Comparison of ENCODE assay signal across 21 cellular contexts in genomic region chr5:125630260-125630659, GRCh38.
A peak's percentile ranks its signal among the peaks of the same experiment; 100 is the strongest.
DNase-seq lines count a peak whose midpoint lies in the region; ATAC-seq, FAIRE-seq and TF ChIP-seq lines count a peak whose summit lies in the region.
"Had no signal": no experiment of that assay in that cellular context is flagged by ENCODE, and none has a peak within 500 bp of the region (broad histone marks: within the 10 kb centered on the region; RNA-seq: fewer than 3 reads in every experiment).

No MANE protein-coding gene starts in this region.

- no peak for TF ChIP-seq CTCF in HepG2 (CRISPR knock-in tag; IDR thresholded peaks at IDR 0.05)
- no peak for TF ChIP-seq CTCF in right lobe of liver (IDR thresholded peaks at IDR 0.05)
- TF ChIP-seq CTCF in PC-3 (conservative IDR thresholded peaks at IDR 0.05; ENCODE audit: low read depth, low read length) = no peak
- no peak for TF ChIP-seq CTCF in hepatocyte (IDR thresholded peaks at IDR 0.05; ENCODE audit: poor library complexity)

- FAIRE-seq in HepG2 (lab: Jason Lieb, UNC) = no peak
- FAIRE-seq: D721Med, G401.6, GM12891, GM19239 had no signal

- H2AFZ ChIP-seq in HepG2 (ENCODE audit: low read length) (no peak overlapping the region), PC-3 (ENCODE audit: low read length) (no peak overlapping the region), hepatocyte (no peak overlapping the region)

- H3F3A ChIP-seq in PC-3 (ENCODE audit: low read length, unreplicated experiment) = no peaks in the 10 kb centered on the region

- intact Hi-C loops in HepG2 (cut with micrococcal nuclease; ENCODE audit: unreplicated experiment) = no loop called here
- intact Hi-C loops in right lobe of liver (cut with DNase I) = no loop called here
- intact Hi-C loops in PC-3 (cut with micrococcal nuclease) = no loop called here

- BruUV-seq in HepG2 (replicated peaks; lab: Mats Ljungman, UMichigan) (no TSS peak), PC-3 (replicated peaks; lab: Mats Ljungman, UMichigan) (no TSS peak)

- TF ChIP-seq EP300 in HepG2 (IDR thresholded peaks at IDR 0.05; ENCODE audit: low read depth in 2 of 2, low read length in 2 of 2) = no peak
- TF ChIP-seq EP300 in HepG2 (CRISPR knock-in tag; IDR thresholded peaks at IDR 0.05; ENCODE audit: borderline replicate concordance) = no peak

- no peaks in the 10 kb centered on the region for H3K79me2 ChIP-seq in HepG2 (ENCODE audit: insufficient read depth, low read length)
- H3K79me2 ChIP-seq in PC-3 (ENCODE audit: low read length) = no peaks in the 10 kb centered on the region
- H3K79me2 ChIP-seq in hepatocyte = no peaks in the 10 kb centered on the region

- H3K4me2 ChIP-seq in HepG2 (ENCODE audit: low read depth, low read length) (no peak overlapping the region), PC-3 (ENCODE audit: low read length) (no peak overlapping the region), hepatocyte (no peak overlapping the region)
- H3K4me2 ChIP-seq: BLaER1 had no signal

- H3K36me3 ChIP-seq in HepG2 (replicated peaks in 1 of 2; ENCODE audit: control insufficient read depth in 1 of 2, insufficient read depth in 2 of 2, low read length in 2 of 2) = no peaks in the 10 kb centered on the region
- H3K36me3 ChIP-seq in right lobe of liver = no peaks in the 10 kb centered on the region
- no peaks in the 10 kb centered on the region for H3K36me3 ChIP-seq in PC-3 (ENCODE audit: low read depth, low read length)
- H3K36me3 ChIP-seq in hepatocyte (replicated peaks; ENCODE audit: insufficient read depth, low read depth) = no peaks in the 10 kb centered on the region
- H3K36me3 ChIP-seq: BE2C, BLaER1 had no signal

- CTCF ChIA-PET in HepG2 (lab: Yijun Ruan, JAX; ENCODE audit: low intra/inter-chr PET ratio, low total read pairs) (no interaction called here), PC-3 (lab: Charles Lee) (no interaction called here)

- no peaks in the 10 kb centered on the region for H3K9me2 ChIP-seq in PC-3 (replicated peaks; ENCODE audit: low read length)
- H3K9me2 ChIP-seq in hepatocyte (replicated peaks; ENCODE audit: insufficient read depth) = no peaks in the 10 kb centered on the region

- ATAC-seq in HepG2 (no peak), right lobe of liver (no peak), PC-3 (peak; percentile 71)

- TF ChIP-seq POLR2A in HepG2 (IDR thresholded peaks at IDR 0.05; ENCODE audit: insufficient read depth in 1 of 2, low read depth in 2 of 2, low read length in 2 of 2) (no peak), right lobe of liver (IDR thresholded peaks at IDR 0.05) (no peak)

- H3K4me1 ChIP-seq in HepG2 (ENCODE audit: insufficient read depth, low read length) (no peaks in the 10 kb centered on the region), right lobe of liver (no peaks in the 10 kb centered on the region), PC-3 (ENCODE audit: insufficient read depth, low read length) (no peaks in the 10 kb centered on the region), hepatocyte (ENCODE audit: insufficient read depth) (no peaks in the 10 kb centered on the region)
- H3K4me1 ChIP-seq: Caco-2 had no signal

- H3K4me3 ChIP-seq in HepG2 (replicated peaks in 1 of 3; ENCODE audit: insufficient read depth in 1 of 3, low read depth in 2 of 3, low read length in 3 of 3) (no peak overlapping the region), right lobe of liver (no peak overlapping the region), PC-3 (ENCODE audit: low read length) (no peak overlapping the region), hepatocyte (no peak overlapping the region)
- H3K4me3 ChIP-seq: BLaER1 had no signal

- H4K20me1 ChIP-seq in HepG2 (ENCODE audit: insufficient read depth, low read length) = no peaks in the 10 kb centered on the region
- no peaks in the 10 kb centered on the region for H4K20me1 ChIP-seq in PC-3 (ENCODE audit: low read length)
- H4K20me1 ChIP-seq in hepatocyte (ENCODE audit: insufficient read depth, poor library complexity, severe bottlenecking) = no peaks in the 10 kb centered on the region
- H4K20me1 ChIP-seq: BLaER1 had no signal

- H3K27me3 ChIP-seq in HepG2 (ENCODE audit: control insufficient read depth in 1 of 2, insufficient read depth in 2 of 2, low read length in 2 of 2) = no peaks in the 10 kb centered on the region
- H3K27me3 ChIP-seq in right lobe of liver = no peaks in the 10 kb centered on the region
- H3K27me3 ChIP-seq in PC-3 (ENCODE audit: low read length) = no peaks in the 10 kb centered on the region
- no peaks in the 10 kb centered on the region for H3K27me3 ChIP-seq in hepatocyte
- H3K27me3 ChIP-seq: BE2C, BLaER1 had no signal

- H3K9me3 ChIP-seq in HepG2 (ENCODE audit: low read length) (peaks cover 11% of the 10 kb centered on the region; the same call in 1 of the 2 replicates), right lobe of liver (no peaks in the 10 kb centered on the region), PC-3 (ENCODE audit: low read length) (no peaks in the 10 kb centered on the region), hepatocyte (ENCODE audit: low read depth) (no peaks in the 10 kb centered on the region)
- H3K9me3 ChIP-seq: BE2C, BLaER1, Caco-2 had no signal

- H3K27ac ChIP-seq in HepG2 (ENCODE audit: extremely low read length, insufficient read depth, low read length) (no peak overlapping the region), right lobe of liver (no peak overlapping the region), PC-3 (ENCODE audit: low read length) (no peak overlapping the region), hepatocyte (no peak overlapping the region)
- H3K27ac ChIP-seq: 22Rv1, BLaER1 had no signal

- DNase-seq in HepG2 (ENCODE audit: low spot score) (no peak), right lobe of liver (no peak), PC-3 (no peak), NCI-H774 (lab: John Stamatoyannopoulos, UW) (no peak), hepatocyte (ENCODE audit: low spot score) (no peak)
- DNase-seq: ACHN; BE2C; C1 segment of cervical spinal cord; Caco-2; Calu3; CD4-positive, alpha-beta memory T cell; CD4-positive, CD25-positive, alpha-beta regulatory T cell; CD8-positive, alpha-beta memory T cell; DMS79 treated with DMSO at 0.1 percent for 48 hours; GF-D8 had no signal

- H3K9ac ChIP-seq in HepG2 (ENCODE audit: insufficient read depth, low read depth, low read length) (no peak overlapping the region), PC-3 (ENCODE audit: low read length) (no peak overlapping the region)
- H3K9ac ChIP-seq: BLaER1 had no signal

- POLR2A ChIA-PET in HepG2 (lab: Yijun Ruan, JAX) = no interaction called here
- POLR2A ChIA-PET in PC-3 (lab: Charles Lee; ENCODE audit: unreplicated experiment) = no interaction called here

- TF ChIP-seq RAD21 in HepG2 (CRISPR knock-in tag; IDR thresholded peaks at IDR 0.05) = no peak

- 3% methylated on average over 1 of the region's 1 CpG for WGBS in HepG2 (ENCODE audit: low lambda C conversion rate)
- 79% methylated on average over 1 of the region's 1 CpG for WGBS in right lobe of liver (ENCODE audit: insufficient coverage, low coverage, low lambda C conversion rate, missing lambda C conversion rate)
- WGBS in hepatocyte (ENCODE audit: low lambda C conversion rate, missing lambda C conversion rate) = 97% methylated on average over 1 of the region's 1 CpG

- in situ Hi-C loops in HepG2 (cut with HindIII; ENCODE audit: extremely low pct_ligation_motif_present, low pct_unique_long_range_greater_than_20kb) = no loop called here

TF ChIP-seq in HepG2, 621 proteins besides CTCF, POLR2A, EP300 and RAD21:
- TF ChIP-seq MIXL1 (CRISPR knock-in tag; IDR thresholded peaks at IDR 0.05) (no peak), MAFK (conservative IDR thresholded peaks at IDR 0.05 in 1 of 2, IDR thresholded peaks at IDR 0.05 in 1 of 2; ENCODE audit: low read length in 2 of 2) (peak; percentile 34 to 53; a peak in 3 of 4 replicates)
